Comparison of ENCODE assay signal across 18 cellular contexts in the genomic region with DNA sequence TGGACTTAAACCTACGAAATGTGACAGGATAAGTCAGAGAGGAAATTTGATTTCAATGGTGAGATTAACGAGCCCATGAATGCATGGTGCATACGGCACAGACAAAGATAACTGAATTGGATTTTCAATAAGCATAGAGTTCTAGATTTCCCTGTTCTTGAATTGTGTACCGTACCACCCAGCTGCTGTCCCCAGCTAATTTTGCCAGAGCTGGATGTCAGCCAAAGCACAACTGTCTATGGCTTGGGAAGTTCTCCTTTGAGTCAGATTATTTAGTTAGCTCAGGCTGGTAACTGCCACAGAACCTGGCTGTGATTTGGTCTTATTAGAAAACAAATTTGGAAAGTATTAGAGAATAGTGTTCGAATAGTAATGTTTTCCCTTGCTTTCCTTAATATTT.
DNase-seq lines count a peak whose midpoint lies in the region; ATAC-seq lines count a peak whose summit lies in the region.
"Had no signal": no experiment of that assay in that cellular context is flagged by ENCODE, and none has a peak within 500 bp of the region (broad histone marks: within the 10 kb centered on the region; RNA-seq: fewer than 3 reads in every experiment).

No MANE protein-coding gene starts in this region.

- peaks cover 0 to 4% of the 10 kb centered on the region in 2 donors for H3K36me3 Mint-ChIP-seq in activated naive CD4-positive, alpha-beta T cell treated with anti-CD3 and anti-CD28 coated beads, Interleukin-2, amount 50 U/mL, for 72 hours

- H3K9me3 ChIP-seq in SJCRH30 (replicated peaks) = no peaks in the 10 kb centered on the region

- no peak overlapping the region for H3K4me3 ChIP-seq in SJCRH30
- H3K4me3 ChIP-seq: GM23248 had no signal

- ATAC-seq in activated naive CD4-positive, alpha-beta T cell treated with anti-CD3 and anti-CD28 coated beads, Interleukin-2, amount 50 U/mL, for 72 hours = no peak
- no peak for ATAC-seq in GM19351 (IDR thresholded peaks at IDR 0.05; ENCODE audit: unreplicated experiment)
- ATAC-seq: HCT116 had no signal

- H3K27me3 ChIP-seq in SJCRH30 = no peaks in the 10 kb centered on the region

- no peak overlapping the region for H3K27ac ChIP-seq in SJCRH30
- H3K27ac ChIP-seq: C4-2B, GM23248 had no signal

- no peaks in the 10 kb centered on the region for H3K36me3 ChIP-seq in SJCRH30

- no peak overlapping the region for H3K27ac Mint-ChIP-seq in activated naive CD4-positive, alpha-beta T cell treated with anti-CD3 and anti-CD28 coated beads, Interleukin-2, amount 50 U/mL, for 72 hours

- H3K4me1 ChIP-seq in SJCRH30 = peaks cover 17% of the 10 kb centered on the region

- H3K9me3 Mint-ChIP-seq in activated naive CD4-positive, alpha-beta T cell treated with anti-CD3 and anti-CD28 coated beads, Interleukin-2, amount 50 U/mL, for 72 hours = peaks cover 0 to 5% of the 10 kb centered on the region in 2 donors

- peak; percentile 42 for DNase-seq in NCI-H1105 treated with DMSO at 0.1 percent for 48 hours (lab: John Stamatoyannopoulos, UW)
- no peak for DNase-seq in NCI-H1105 (lab: John Stamatoyannopoulos, UW)
- peak; percentile 40 for DNase-seq in DMS153 (lab: John Stamatoyannopoulos, UW)
- peak; percentile 30 to 62 for DNase-seq in SJCRH30
- DNase-seq in midbrain (lab: John Stamatoyannopoulos, UW) = peak; percentile 19
- DNase-seq in activated naive CD4-positive, alpha-beta T cell treated with anti-CD3 and anti-CD28 coated beads, Interleukin-2, amount 50 U/mL, for 72 hours (ENCODE audit: low spot score in 2 of 2) = no peak
- DNase-seq in activated T-cell treated with anti-CD3 and anti-CD28 coated beads, Interleukin-2, amount 50 U/mL, for 48 hours = no peak
- DNase-seq: 8988T, DMS79 treated with DMSO at 0.1 percent for 48 hours, GF-D8, GM23248, IMR-90, NCI-H2171, NCI-H510A treated with DMSO at 0.1 percent for 48 hours, SHP77 had no signal

Comparison
In these comparisons a context has a peak if more than half of its experiments do, and no peak if none do; other contexts are left out.
1. DNase-seq: peak in NCI-H1105 treated with DMSO at 0.1 percent for 48 hours (single experiment), DMS153 (single experiment), SJCRH30 (2 of 2) and midbrain (single experiment); none in NCI-H1105 (single experiment), activated naive CD4-positive, alpha-beta T cell treated with anti-CD3 and anti-CD28 coated beads, Interleukin-2, amount 50 U/mL, for 72 hours (0 of 2) and activated T-cell treated with anti-CD3 and anti-CD28 coated beads, Interleukin-2, amount 50 U/mL, for 48 hours (0 of 2).